14 cellular contexts compared by ENCODE assay signal in the genomic region with DNA sequence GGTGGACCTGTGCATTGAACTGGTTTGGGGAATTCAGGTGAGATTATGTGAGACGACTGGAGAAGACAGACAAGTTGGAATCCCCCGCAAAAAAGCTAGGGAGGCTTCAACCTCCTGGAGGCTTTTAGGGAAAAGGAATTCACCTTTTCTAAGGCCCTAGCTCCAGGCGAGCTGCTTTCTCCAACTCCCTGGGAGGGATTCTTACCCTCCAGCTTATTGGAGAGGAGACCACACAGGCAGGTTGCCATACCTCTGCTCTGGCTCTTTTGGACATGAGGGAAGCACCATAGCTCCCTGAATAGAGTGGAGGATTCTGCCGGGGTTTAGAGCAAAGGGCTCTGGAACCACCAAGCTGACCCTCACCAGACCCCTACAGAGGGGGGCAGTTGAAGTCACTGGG.
"Had no signal": no experiment of that assay in that cellular context is flagged by ENCODE, and none has a peak within 500 bp of the region (broad histone marks: within the 10 kb centered on the region; RNA-seq: fewer than 3 reads in every experiment).

No MANE protein-coding gene starts in this region.

- H3K9me3 Mint-ChIP-seq: activated CD4-positive, alpha-beta T cell treated with anti-CD3 and anti-CD28 coated beads, Interleukin-2, amount 10 ng/mL, durations not matched to agents 24 days and 14 days; activated T-cell treated with anti-CD3 and anti-CD28 coated beads, Interleukin-2, amount 50 U/mL, for 24 hours; nephron; stimulated activated naive CD8-positive, alpha-beta T cell treated with anti-CD3 and anti-CD28 coated beads, Interleukin-15, Interleukin-2, amounts not matched to agents 100 ng/mL and 50 ng/mL, for 24 hours had no signal

- H3K27me3 Mint-ChIP-seq: activated CD4-positive, alpha-beta T cell treated with anti-CD3 and anti-CD28 coated beads, Interleukin-2, amount 10 ng/mL, durations not matched to agents 24 days and 14 days; activated naive CD8-positive, alpha-beta T cell; activated T-cell treated with anti-CD3 and anti-CD28 coated beads, Interleukin-2, amount 50 U/mL, for 24 hours; stimulated activated naive CD8-positive, alpha-beta T cell treated with anti-CD3 and anti-CD28 coated beads, Interleukin-15, Interleukin-2, amounts not matched to agents 100 ng/mL and 50 ng/mL, for 24 hours had no signal

- DNase-seq: activated CD4-positive, alpha-beta T cell treated with anti-CD3 and anti-CD28 coated beads, Interleukin-2, amount 10 ng/mL, durations not matched to agents 24 days and 14 days; activated effector memory CD4-positive, alpha-beta T cell treated with anti-CD3 and anti-CD28 coated beads, Interleukin-2, amount 50 U/mL, for 16 hours; activated T-cell treated with anti-CD3 and anti-CD28 coated beads, Interleukin-2, amount 50 U/mL, for 24 hours; anterior cingulate cortex; foreskin keratinocyte; heart left ventricle; mammary epithelial cell; ovary; stimulated activated CD4-positive, alpha-beta T cell treated with anti-CD3 and anti-CD28 coated beads, Interleukin-4, amount 100 ng/mL, for 1 hour; stimulated activated CD8-positive, alpha-beta memory T cell treated with anti-CD3 and anti-CD28 coated beads, Interleukin-4, amount 100 ng/mL, for 48 hours; testis had no signal

- H3K36me3 Mint-ChIP-seq: activated naive CD8-positive, alpha-beta T cell had no signal

- H3K27ac Mint-ChIP-seq: activated CD4-positive, alpha-beta T cell treated with anti-CD3 and anti-CD28 coated beads, Interleukin-2, amount 10 ng/mL, durations not matched to agents 24 days and 14 days; activated naive CD8-positive, alpha-beta T cell; activated T-cell treated with anti-CD3 and anti-CD28 coated beads, Interleukin-2, amount 50 U/mL, for 24 hours; nephron; stimulated activated naive CD8-positive, alpha-beta T cell treated with anti-CD3 and anti-CD28 coated beads, Interleukin-15, Interleukin-2, amounts not matched to agents 100 ng/mL and 50 ng/mL, for 24 hours had no signal

- H3K4me3 Mint-ChIP-seq: activated CD4-positive, alpha-beta T cell treated with anti-CD3 and anti-CD28 coated beads, Interleukin-2, amount 10 ng/mL, durations not matched to agents 24 days and 14 days; activated naive CD8-positive, alpha-beta T cell; activated T-cell treated with anti-CD3 and anti-CD28 coated beads, Interleukin-2, amount 50 U/mL, for 24 hours; nephron; stimulated activated naive CD8-positive, alpha-beta T cell treated with anti-CD3 and anti-CD28 coated beads, Interleukin-15, Interleukin-2, amounts not matched to agents 100 ng/mL and 50 ng/mL, for 24 hours had no signal

- ATAC-seq: foreskin keratinocyte had no signal
